Comparison of ENCODE assay signal across 8 cellular contexts in the genomic region with DNA sequence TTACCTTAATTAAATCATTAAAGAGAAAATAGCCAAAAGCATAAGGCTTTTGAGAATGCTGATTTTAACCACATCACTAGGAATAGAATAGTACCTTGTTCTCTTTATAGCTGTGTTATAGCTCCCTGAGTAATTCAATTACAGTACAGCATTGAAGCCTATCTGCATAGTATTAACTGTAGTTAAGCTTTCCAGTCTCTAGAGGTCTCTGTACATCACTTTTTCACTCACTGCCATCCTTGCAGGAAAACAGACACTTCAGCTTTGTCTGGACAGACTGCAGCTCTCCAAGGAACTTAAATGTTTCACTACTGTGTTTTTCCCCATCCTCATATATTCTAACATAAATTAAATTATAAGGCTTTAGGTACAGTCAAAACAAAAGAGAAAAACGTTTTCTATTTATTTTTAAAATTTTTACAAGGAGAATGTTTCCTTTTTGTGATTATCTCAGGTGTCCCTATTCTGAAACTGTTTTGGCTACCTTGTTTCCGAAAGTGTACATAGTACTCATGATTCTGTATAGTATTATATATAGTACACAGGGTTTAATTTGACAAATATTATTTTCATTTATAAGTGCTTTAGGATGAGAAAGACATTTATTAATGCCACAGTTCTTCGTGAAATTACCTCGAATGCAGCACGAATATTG.
DNase-seq lines count a peak whose midpoint lies in the region; ATAC-seq and TF ChIP-seq lines count a peak whose summit lies in the region.

No MANE protein-coding gene starts in this region.

- H3K27me3 ChIP-seq in ACC112 (ENCODE audit: insufficient read depth, low read length) (no peaks in the 10 kb centered on the region), spleen (replicated peaks in 1 of 7) (no peaks in the 10 kb centered on the region)

- H3K4me1 Mint-ChIP-seq in CD14-positive monocyte = no peaks in the 10 kb centered on the region

- DNase-seq in NCI-H2107 treated with DMSO at 0.1 percent for 48 hours (lab: John Stamatoyannopoulos, UW; ENCODE audit: unreplicated experiment) (peak; percentile 73), amniotic epithelial cell (ENCODE audit: low read depth) (peak; percentile 61), iPS DF 19.7 (ENCODE audit: low read depth, low spot score) (peak; percentile 28), spleen (no peak), CD14-positive monocyte (ENCODE audit: low spot score) (no peak)

- no peak overlapping the region for H3K4me3 Mint-ChIP-seq in CD14-positive monocyte

- H3K79me2 ChIP-seq in ACC112 (ENCODE audit: control insufficient read depth, insufficient read depth, low read length, unreplicated experiment) = no peaks in the 10 kb centered on the region

- intact Hi-C loops in spleen (cut with DNase I; ENCODE audit: low total_unique reads) (no loop called here), CD14-positive monocyte (cut with micrococcal nuclease) (no loop called here)

- H3K9me3 ChIP-seq in spleen = no peaks in the 10 kb centered on the region

- H3K4me3 ChIP-seq in ACC112 (ENCODE audit: low read depth, low read length) = peak overlapping the region; percentile 78
- H3K4me3 ChIP-seq in spleen = peak overlapping the region in 6 of 8 donors; percentile 4 to 51 (median 14)

- TF ChIP-seq CTCF in spleen (IDR thresholded peaks at IDR 0.05 in 8 of 11, conservative IDR thresholded peaks at IDR 0.05 in 3 of 11) (peak in 7 of 11 experiments; percentile 27 to 63 (median 45)), CD14-positive monocyte (IDR thresholded peaks at IDR 0.05) (no peak)

- peak overlapping the region; percentile 22 for H3K27ac ChIP-seq in ACC112 (ENCODE audit: low read depth, low read length)
- H3K27ac ChIP-seq in spleen = no peak overlapping the region

- no peaks in the 10 kb centered on the region for H3K9me3 Mint-ChIP-seq in CD14-positive monocyte

- no peak for TF ChIP-seq POLR2A in spleen (IDR thresholded peaks at IDR 0.05)

- no peaks in the 10 kb centered on the region for H3K27me3 Mint-ChIP-seq in CD14-positive monocyte (ENCODE audit: low read depth in 3 of 3)

- H2AFZ ChIP-seq in ACC112 (ENCODE audit: low read length, unreplicated experiment) = peak overlapping the region; percentile 84

- no peak overlapping the region for H3K27ac Mint-ChIP-seq in CD14-positive monocyte

- WGBS in spleen, 5 donors = 37 to 66% (median 55%) methylated on average over 5 of the region's 5 CpGs

- H3K36me3 ChIP-seq in ACC112 (ENCODE audit: insufficient read depth, low read length) = no peaks in the 10 kb centered on the region
- no peaks in the 10 kb centered on the region for H3K36me3 ChIP-seq in spleen

- ATAC-seq in GM18861 (IDR thresholded peaks at IDR 0.05; ENCODE audit: unreplicated experiment) = peak; percentile 96
- peak; percentile 82 for ATAC-seq in HG03097 (IDR thresholded peaks at IDR 0.05; ENCODE audit: low FRiP score, unreplicated experiment)

- no peaks in the 10 kb centered on the region for H3K36me3 Mint-ChIP-seq in CD14-positive monocyte

- H3K4me1 ChIP-seq in ACC112 (ENCODE audit: control insufficient read depth, insufficient read depth, low read length, unreplicated experiment) (no peaks in the 10 kb centered on the region), spleen (no peaks in the 10 kb centered on the region)

Comparison
In these comparisons a context has a peak if more than half of its experiments do, and no peak if none do; other contexts are left out.
1. DNase-seq: peak in NCI-H2107 treated with DMSO at 0.1 percent for 48 hours (single experiment), amniotic epithelial cell (single experiment) and iPS DF 19.7 (single experiment); none in spleen (single experiment) and CD14-positive monocyte (single experiment).